Comparison of ENCODE assay signal across 8 cellular contexts in the genomic region with DNA sequence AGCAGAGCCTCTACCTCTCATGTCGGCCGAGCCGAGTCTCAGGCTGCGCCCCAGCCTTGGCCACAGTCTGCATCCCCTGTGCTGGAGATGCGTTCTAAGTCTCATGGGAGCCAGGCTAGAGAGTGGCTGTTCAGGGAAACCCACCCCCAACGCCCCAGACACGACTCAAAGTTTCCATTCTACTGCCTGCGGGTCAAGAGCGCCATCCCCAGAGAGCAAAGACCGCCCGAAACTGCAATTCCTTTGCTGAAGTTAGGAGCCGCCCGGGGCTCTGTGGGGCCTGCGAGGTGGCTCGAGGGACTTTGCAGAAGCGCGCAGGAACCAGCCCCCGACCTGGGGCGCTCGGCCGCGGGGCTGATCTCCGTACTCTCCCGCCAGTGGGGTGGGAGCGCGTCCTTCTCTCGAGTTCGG. TPM values are rescaled to one million over a fixed set of nuclear protein-coding genes. Genes with fewer than 3 reads are reported as not detected.
DNase-seq lines count a peak whose midpoint lies in the region; ATAC-seq, FAIRE-seq and TF ChIP-seq lines count a peak whose summit lies in the region.

No MANE protein-coding gene starts in this region.

- H3K36me3 Mint-ChIP-seq in activated naive CD8-positive, alpha-beta T cell treated with anti-CD3 and anti-CD28 coated beads, Interleukin-2, amount 10 ng/mL, durations not matched to agents 7 days and 5 days = peaks cover 6% of the 10 kb centered on the region

- H3K9me3 Mint-ChIP-seq in activated naive CD8-positive, alpha-beta T cell treated with anti-CD3 and anti-CD28 coated beads, Interleukin-2, amount 10 ng/mL, durations not matched to agents 7 days and 5 days = no peaks in the 10 kb centered on the region

- H3K4me3 ChIP-seq in AG10803 (ENCODE audit: low read length) (peak overlapping the region; percentile 20; the same call in 1 of the 2 replicates), kidney (ENCODE audit: low read length in 2 of 2) (peak overlapping the region in 1 of 2 donors; percentile 25), thyroid gland (replicated peaks in 1 of 3) (peak overlapping the region in 1 of 3 donors; percentile 10), WERI-Rb-1 (ENCODE audit: low read depth, low read length) (no peak overlapping the region)

- intact Hi-C loops in kidney (cut with DNase I) (no loop called here), thyroid gland (cut with DNase I) (no loop called here)

- no peaks in the 10 kb centered on the region for H3K27me3 Mint-ChIP-seq in activated naive CD8-positive, alpha-beta T cell treated with anti-CD3 and anti-CD28 coated beads, Interleukin-2, amount 10 ng/mL, durations not matched to agents 7 days and 5 days

- H3K4me1 Mint-ChIP-seq in activated naive CD8-positive, alpha-beta T cell treated with anti-CD3 and anti-CD28 coated beads, Interleukin-2, amount 10 ng/mL, durations not matched to agents 7 days and 5 days = peaks cover 14% of the 10 kb centered on the region

- no peaks in the 10 kb centered on the region for H3K9me3 ChIP-seq in kidney (ENCODE audit: control insufficient read depth in 1 of 2, low read length in 2 of 2)
- no peaks in the 10 kb centered on the region for H3K9me3 ChIP-seq in thyroid gland
- H3K9me3 ChIP-seq in WERI-Rb-1 (ENCODE audit: severe bottlenecking) = no peaks in the 10 kb centered on the region

- H3K4me1 ChIP-seq in kidney (ENCODE audit: control insufficient read depth in 1 of 2, insufficient read depth in 1 of 2, low read depth in 1 of 2, low read length in 2 of 2) = no peaks in the 10 kb centered on the region
- H3K4me1 ChIP-seq in thyroid gland = peaks cover 0 to 5% of the 10 kb centered on the region in 2 donors

- H3K36me3 ChIP-seq in kidney (ENCODE audit: control insufficient read depth in 1 of 2, insufficient read depth in 2 of 2, low read length in 2 of 2) (no peaks in the 10 kb centered on the region), thyroid gland (no peaks in the 10 kb centered on the region), WERI-Rb-1 (no peaks in the 10 kb centered on the region)

- TF ChIP-seq CTCF in AG10803 (conservative IDR thresholded peaks at IDR 0.05; ENCODE audit: low read length) (no peak), kidney (IDR thresholded peaks at IDR 0.05; ENCODE audit: borderline replicate concordance, extremely low read depth, insufficient read depth) (no peak), thyroid gland (IDR thresholded peaks at IDR 0.05) (no peak), WERI-Rb-1 (IDR thresholded peaks at IDR 0.05; ENCODE audit: low read depth, low read length) (no peak)

- H3K27ac Mint-ChIP-seq in activated naive CD8-positive, alpha-beta T cell treated with anti-CD3 and anti-CD28 coated beads, Interleukin-2, amount 10 ng/mL, durations not matched to agents 7 days and 5 days = peak overlapping the region; percentile 61

- H3K27me3 ChIP-seq in thyroid gland (no peaks in the 10 kb centered on the region), WERI-Rb-1 (ENCODE audit: insufficient read depth, low read depth, severe bottlenecking) (peaks cover 6% of the 10 kb centered on the region)

- no peak for DNase-seq in AG10803 (ENCODE audit: low read depth)
- no peak for DNase-seq in activated naive CD8-positive, alpha-beta T cell treated with anti-CD3 and anti-CD28 coated beads, Interleukin-2, amount 10 ng/mL, durations not matched to agents 7 days and 5 days
- DNase-seq in kidney = peak; percentile 70
- no peak for DNase-seq in thyroid gland
- no peak for DNase-seq in WERI-Rb-1
- DNase-seq in dedifferentiated amniotic fluid mesenchymal stem cell (ENCODE audit: extremely low spot score) = no peak

- H3K9ac ChIP-seq in kidney (ENCODE audit: low read length in 2 of 2) = no peak overlapping the region

- FAIRE-seq in kidney (lab: Jason Lieb, UNC) = no peak

- peak overlapping the region; percentile 68 for H3K4me3 Mint-ChIP-seq in activated naive CD8-positive, alpha-beta T cell treated with anti-CD3 and anti-CD28 coated beads, Interleukin-2, amount 10 ng/mL, durations not matched to agents 7 days and 5 days

- no peak for TF ChIP-seq POLR2A in thyroid gland (IDR thresholded peaks at IDR 0.05)

- WGBS in thyroid gland, 2 donors = 14 to 43% methylated on average over 8 to 10 of the region's 28 CpGs

- peak; percentile 38 for ATAC-seq in GM19035 (IDR thresholded peaks at IDR 0.05; ENCODE audit: unreplicated experiment)
- ATAC-seq in HG03139 (IDR thresholded peaks at IDR 0.05; ENCODE audit: unreplicated experiment) = peak; percentile 24
- peak; percentile 23 for ATAC-seq in activated naive CD8-positive, alpha-beta T cell treated with anti-CD3 and anti-CD28 coated beads, Interleukin-2, amount 10 ng/mL, durations not matched to agents 7 days and 5 days (ENCODE audit: low read depth)

- no peak overlapping the region for H3K27ac ChIP-seq in kidney (ENCODE audit: low read depth in 2 of 2, low read length in 2 of 2)
- peak overlapping the region in 2 of 3 donors; percentile 48 to 52 for H3K27ac ChIP-seq in thyroid gland
- H3K27ac ChIP-seq in WERI-Rb-1 = no peak overlapping the region

- POLR2A ChIA-PET in activated naive CD8-positive, alpha-beta T cell treated with anti-CD3 and anti-CD28 coated beads, Interleukin-2, amount 10 ng/mL, durations not matched to agents 7 days and 5 days (lab: Charles Lee) = interaction anchor here (0.7 to 3.1 kb wide), 4 partner anchors 33 to 50 kb away, joined by 3 to 27 read pairs (median 3); no protein-coding TSS in a partner anchor

RNA-seq across cellular contexts. Expression of gene ELF4, which starts 10.0 kb away (rescaled TPM):
- 10 to 100 TPM; 38.4 to 41.0 TPM for total RNA-seq in activated naive CD8-positive, alpha-beta T cell treated with anti-CD3 and anti-CD28 coated beads, Interleukin-2, amount 10 ng/mL, durations not matched to agents 7 days and 5 days
- total RNA-seq in kidney (18.0 TPM), thyroid gland (1 to 10 TPM; 2.6 to 6.3 (median 3.8) TPM)
- polyA plus RNA-seq in kidney (ENCODE audit: insufficient read depth, low read depth, low replicate concordance) = 2.6 TPM

RNA-seq across cellular contexts. Expression of gene AIFM1, which starts 45.3 kb away (rescaled TPM):
- 10 to 100 TPM; 35.9 to 37.4 TPM for total RNA-seq in activated naive CD8-positive, alpha-beta T cell treated with anti-CD3 and anti-CD28 coated beads, Interleukin-2, amount 10 ng/mL, durations not matched to agents 7 days and 5 days
- total RNA-seq in kidney (55.0 TPM), thyroid gland (10 to 100 TPM; 13.3 to 21.1 (median 17.3) TPM)
- polyA plus RNA-seq in kidney (ENCODE audit: insufficient read depth, low read depth, low replicate concordance) = 255 TPM

RNA-seq across cellular contexts. Expression of gene RAB33A, which starts 51.4 kb away (rescaled TPM):
- 10 to 100 TPM; 30.7 to 33.1 TPM for total RNA-seq in activated naive CD8-positive, alpha-beta T cell treated with anti-CD3 and anti-CD28 coated beads, Interleukin-2, amount 10 ng/mL, durations not matched to agents 7 days and 5 days
- total RNA-seq in kidney (2.9 TPM), thyroid gland (under 1 TPM in 2 of 4 donors, not detected in 2; 0.81 to 0.93 TPM)
- polyA plus RNA-seq in kidney (ENCODE audit: insufficient read depth, low read depth, low replicate concordance) = not detected

Comparison
In these comparisons a context has a peak if more than half of its experiments do, and no peak if none do; other contexts are left out.
1. H3K27ac ChIP-seq: peak in thyroid gland (2 of 3); none in kidney (0 of 2) and WERI-Rb-1 (single experiment).
2. Peak in every context shown above with its lines, with median percentiles within 50 percentile points of each other: ATAC-seq.